Comparison of ENCODE assay signal across 22 cellular contexts in genomic region chr9:18261143-18261542, GRCh38.
DNase-seq lines count a peak whose midpoint lies in the region; ATAC-seq and TF ChIP-seq lines count a peak whose summit lies in the region.
"Had no signal": no experiment of that assay in that cellular context is flagged by ENCODE, and none has a peak within 500 bp of the region (broad histone marks: within the 10 kb centered on the region; RNA-seq: fewer than 3 reads in every experiment).

No MANE protein-coding gene starts in this region.

- TF ChIP-seq CTCF in fibroblast of pulmonary artery (IDR thresholded peaks at IDR 0.05; ENCODE audit: low read length, missing control alignments): no peak

- DNase-seq in NCI-H1092 treated with DMSO at 0.1 percent for 48 hours (lab: John Stamatoyannopoulos, UW) (peak; percentile 87), NCI-H1092 (lab: John Stamatoyannopoulos, UW) (no peak), Karpas-422 (peak; percentile 21), fibroblast of pulmonary artery (ENCODE audit: low read depth) (peak; percentile 40), neuronal stem cell (ENCODE audit: low spot score) (no peak), NCI-H526 (lab: John Stamatoyannopoulos, UW) (no peak)
- DNase-seq in activated CD4-positive, alpha-beta T cell treated with anti-CD3 and anti-CD28 coated beads, Interleukin-2, amount 50 U/mL, for 1 hour: no peak
- DNase-seq: 8988T; activated CD4-positive, alpha-beta T cell treated with anti-CD3 and anti-CD28 coated beads for 4 hours; activated CD8-positive, alpha-beta memory T cell treated with anti-CD3 and anti-CD28 coated beads for 24 hours; activated naive CD4-positive, alpha-beta T cell treated with anti-CD3 and anti-CD28 coated beads, Interleukin-2, amount 50 U/mL, for 16 hours; activated T-cell treated with anti-CD3 and anti-CD28 coated beads for 4 hours; anterior cingulate cortex; HCEC 1CT; NCI-H1694 treated with DMSO at 0.1 percent for 48 hours; stimulated activated CD4-positive, alpha-beta T cell treated with anti-CD3 and anti-CD28 coated beads, Interleukin-4, amount 100 ng/mL, for 4 hours; transverse colon; WERI-Rb-1 had no signal

- H3K4me3 ChIP-seq in Karpas-422 (ENCODE audit: low read length): no peak overlapping the region
- H3K4me3 ChIP-seq in fibroblast of pulmonary artery (replicated peaks; ENCODE audit: low read depth, low read length): no peak overlapping the region
- H3K4me3 ChIP-seq in neuronal stem cell (ENCODE audit: low read length in 2 of 2): no peak overlapping the region
- H3K4me3 ChIP-seq: sigmoid colon, SJCRH30, transverse colon had no signal

- H3K4me1 ChIP-seq in Karpas-422 (ENCODE audit: low read length): no peaks in the 10 kb centered on the region
- H3K4me1 ChIP-seq in neuronal stem cell (ENCODE audit: control insufficient read depth in 2 of 2, insufficient read depth in 1 of 2, low read depth in 1 of 2, low read length in 2 of 2): peaks cover 2 to 3% of the 10 kb centered on the region in 2 donors

- H3K9me2 ChIP-seq in Karpas-422 (replicated peaks; ENCODE audit: insufficient read depth, low read length): no peaks in the 10 kb centered on the region

- H3K27ac ChIP-seq in Karpas-422 (ENCODE audit: low read length) (no peak overlapping the region), neuronal stem cell (replicated peaks; ENCODE audit: low read length) (no peak overlapping the region)
- H3K27ac ChIP-seq: transverse colon, WERI-Rb-1 had no signal

- no peaks in the 10 kb centered on the region for H3K36me3 ChIP-seq in Karpas-422 (ENCODE audit: insufficient read depth, low read length)
- H3K36me3 ChIP-seq in neuronal stem cell (replicated peaks in 1 of 2; ENCODE audit: control insufficient read depth in 2 of 2, insufficient read depth in 2 of 2, low read length in 2 of 2): no peaks in the 10 kb centered on the region
- H3K36me3 ChIP-seq: sigmoid colon, SJCRH30, transverse colon, WERI-Rb-1 had no signal

- no peak overlapping the region for H4K91ac ChIP-seq in neuronal stem cell (ENCODE audit: low read depth, low read length, poor library complexity)

- no peak overlapping the region for H2BK120ac ChIP-seq in neuronal stem cell (ENCODE audit: low read depth, low read length)

- H3K79me2 ChIP-seq in Karpas-422 (ENCODE audit: low read length): no peaks in the 10 kb centered on the region

- no peak overlapping the region for H3K18ac ChIP-seq in neuronal stem cell (ENCODE audit: low read length)

- no peak overlapping the region for H3K4me2 ChIP-seq in Karpas-422 (ENCODE audit: low read depth, low read length, poor library complexity, severe bottlenecking)
- no peak overlapping the region for H3K4me2 ChIP-seq in neuronal stem cell (ENCODE audit: insufficient read depth, low read length, poor library complexity, severe bottlenecking)

- H2BK12ac ChIP-seq in neuronal stem cell (ENCODE audit: low read length): no peak overlapping the region

- H4K8ac ChIP-seq in neuronal stem cell (ENCODE audit: low read depth, low read length): no peak overlapping the region

- H2BK5ac ChIP-seq in neuronal stem cell (ENCODE audit: low read length): no peak overlapping the region

- H3K79me1 ChIP-seq in neuronal stem cell (ENCODE audit: low read depth, low read length): no peaks in the 10 kb centered on the region

- H2AFZ ChIP-seq in Karpas-422 (ENCODE audit: low read length) (no peak overlapping the region), neuronal stem cell (ENCODE audit: low read length) (peak overlapping the region; percentile 34)

- no peak overlapping the region for H3K4ac ChIP-seq in neuronal stem cell (ENCODE audit: low read length)

- H3K23ac ChIP-seq in neuronal stem cell (ENCODE audit: low read depth, low read length, poor library complexity): no peak overlapping the region

- H3K27me3 ChIP-seq in Karpas-422 (ENCODE audit: low read length) (no peaks in the 10 kb centered on the region), neuronal stem cell (ENCODE audit: control insufficient read depth in 3 of 3, insufficient read depth in 3 of 3, low read depth in 1 of 3, low read length in 3 of 3) (no peaks in the 10 kb centered on the region)
- H3K27me3 ChIP-seq: sigmoid colon, SJCRH30, transverse colon had no signal

- H3K9ac ChIP-seq in Karpas-422 (ENCODE audit: low read length) (no peak overlapping the region), neuronal stem cell (ENCODE audit: low read depth, low read length, poor library complexity) (no peak overlapping the region)

- H4K20me1 ChIP-seq in Karpas-422 (ENCODE audit: insufficient read depth, low read depth, low read length): no peaks in the 10 kb centered on the region

- WGBS in neuronal stem cell (ENCODE audit: extremely low coverage in 2 of 2, insufficient read length in 2 of 2, insufficient replicate concordance in 1 of 2), 2 donors: no CpG with 5 or more reads among the region's 2 CpGs

- no peak overlapping the region for H3K14ac ChIP-seq in neuronal stem cell (ENCODE audit: low read length)

- ATAC-seq in HG02970 (IDR thresholded peaks at IDR 0.05; ENCODE audit: low FRiP score, unreplicated experiment): no peak
- ATAC-seq: left lobe of liver had no signal

- no peak overlapping the region for H2AK5ac ChIP-seq in neuronal stem cell (ENCODE audit: low read depth, low read length)

- H2BK15ac ChIP-seq in neuronal stem cell (ENCODE audit: low read length): no peak overlapping the region

- H3K9me3 ChIP-seq in Karpas-422 (ENCODE audit: low read length) (no peaks in the 10 kb centered on the region), neuronal stem cell (replicated peaks in 1 of 2; ENCODE audit: control insufficient read depth in 2 of 2, insufficient read depth in 1 of 2, low read depth in 1 of 2, low read length in 2 of 2) (no peaks in the 10 kb centered on the region)
- H3K9me3 ChIP-seq: sigmoid colon, SJCRH30, transverse colon had no signal

Comparison
In these comparisons a context has a peak if more than half of its experiments do, and no peak if none do; other contexts are left out.
1. DNase-seq: peak in NCI-H1092 treated with DMSO at 0.1 percent for 48 hours (single experiment), Karpas-422 (single experiment) and fibroblast of pulmonary artery (single experiment); none in NCI-H1092 (single experiment), neuronal stem cell (single experiment), activated CD4-positive, alpha-beta T cell treated with anti-CD3 and anti-CD28 coated beads, Interleukin-2, amount 50 U/mL, for 1 hour (single experiment) and NCI-H526 (0 of 2).